In genomic region chr22:49784630-49784971, GRCh38 we compare ENCODE assay signal across 23 cellular contexts.
"Had no signal": no experiment of that assay in that cellular context is flagged by ENCODE, and none has a peak within 500 bp of the region (broad histone marks: within the 10 kb centered on the region; RNA-seq: fewer than 3 reads in every experiment).

No MANE protein-coding gene starts in this region.

- H3K9me3 Mint-ChIP-seq: central memory CD8-positive, alpha-beta T cell; immature natural killer cell; nephron had no signal

- H3K9me3 ChIP-seq: gastrocnemius medialis, pancreas, prostate gland, transverse colon had no signal

- DNase-seq: activated CD4-positive, alpha-beta T cell treated with anti-CD3 and anti-CD28 coated beads for 4 hours; activated CD4-positive, alpha-beta T cell treated with anti-CD3 and anti-CD28 coated beads, Interleukin-2, amount 50 U/mL, for 4 hours; activated effector memory CD4-positive, alpha-beta T cell treated with Interleukin-2 at 50 U/mL for 16 hours; activated naive CD4-positive, alpha-beta T cell treated with Interleukin-2 at 50 U/mL for 16 hours; anterior cingulate cortex; erythroblast; gastrocnemius medialis; hippocampal formation; mesendoderm; stimulated activated naive CD4-positive, alpha-beta T cell treated with Interleukin-2 at 50 U/mL for 16 hours; T-helper 9 cell; transverse colon had no signal

- H3K27me3 ChIP-seq: dorsolateral prefrontal cortex, gastrocnemius medialis, pancreas, transverse colon had no signal

- ATAC-seq: gastrocnemius medialis, left lobe of liver, pancreas had no signal

- H3K4me3 Mint-ChIP-seq: activated naive CD8-positive, alpha-beta T cell; central memory CD8-positive, alpha-beta T cell; nephron had no signal

- H3K4me3 ChIP-seq: coronary artery, dorsolateral prefrontal cortex, gastrocnemius medialis, lung, pancreas, prostate gland, transverse colon had no signal

- H3K27ac ChIP-seq: coronary artery, pancreas, prostate gland, transverse colon, VCaP had no signal

- H3K27ac Mint-ChIP-seq: activated naive CD8-positive, alpha-beta T cell; nephron had no signal

- H3K36me3 ChIP-seq: prostate gland had no signal

- H3K27me3 Mint-ChIP-seq: activated naive CD8-positive, alpha-beta T cell; central memory CD8-positive, alpha-beta T cell had no signal
